In genomic region chr10:110733256-110733952, GRCh38 we compare ENCODE assay signal across 11 cellular contexts.
DNase-seq lines count a peak whose midpoint lies in the region; ATAC-seq and TF ChIP-seq lines count a peak whose summit lies in the region.
"Had no signal": no experiment of that assay in that cellular context is flagged by ENCODE, and none has a peak within 500 bp of the region (broad histone marks: within the 10 kb centered on the region; RNA-seq: fewer than 3 reads in every experiment).

No MANE protein-coding gene starts in this region.

- H3K9me3 ChIP-seq in upper lobe of left lung, result no peaks in the 10 kb centered on the region

- no peak for DNase-seq in activated naive CD4-positive, alpha-beta T cell treated with anti-CD3 and anti-CD28 coated beads, Interleukin-2, amount 10 ng/mL, durations not matched to agents 7 days and 5 days
- DNase-seq in amniotic epithelial cell (ENCODE audit: low read depth), result peak; percentile 32
- DNase-seq in kidney epithelial cell (ENCODE audit: low read depth), result no peak
- DNase-seq in upper lobe of left lung, result no peak
- no peak for DNase-seq in HK-2 (ENCODE audit: unreplicated experiment)
- DNase-seq in NCI-H82 (lab: John Stamatoyannopoulos, UW), result no peak
- no peak for DNase-seq in stimulated activated naive CD8-positive, alpha-beta T cell treated with anti-CD3 and anti-CD28 coated beads, Interleukin-15, amount 100 ng/mL, for 72 hours
- DNase-seq: SHP77 treated with DMSO at 0.1 percent for 48 hours had no signal

- peak overlapping the region; percentile 1 for H3K4me3 Mint-ChIP-seq in activated naive CD4-positive, alpha-beta T cell treated with anti-CD3 and anti-CD28 coated beads, Interleukin-2, amount 50 U/mL, for 24 hours
- no peak overlapping the region for H3K4me3 Mint-ChIP-seq in activated naive CD4-positive, alpha-beta T cell treated with anti-CD3 and anti-CD28 coated beads, Interleukin-2, amount 10 ng/mL, durations not matched to agents 7 days and 5 days
- H3K4me3 Mint-ChIP-seq in stimulated activated naive CD8-positive, alpha-beta T cell treated with anti-CD3 and anti-CD28 coated beads, Interleukin-15, amount 100 ng/mL, for 72 hours, result peak overlapping the region in 1 of 2 donors; percentile 10

- H3K4me1 Mint-ChIP-seq in activated naive CD4-positive, alpha-beta T cell treated with anti-CD3 and anti-CD28 coated beads, Interleukin-2, amount 50 U/mL, for 24 hours, result peaks cover 8% of the 10 kb centered on the region
- peaks cover 6% of the 10 kb centered on the region for H3K4me1 Mint-ChIP-seq in activated naive CD4-positive, alpha-beta T cell treated with anti-CD3 and anti-CD28 coated beads, Interleukin-2, amount 10 ng/mL, durations not matched to agents 7 days and 5 days
- H3K4me1 Mint-ChIP-seq in stimulated activated naive CD8-positive, alpha-beta T cell treated with anti-CD3 and anti-CD28 coated beads, Interleukin-15, amount 100 ng/mL, for 72 hours, result peaks cover 11% of the 10 kb centered on the region

- no peak overlapping the region for H3K27ac Mint-ChIP-seq in activated naive CD4-positive, alpha-beta T cell treated with anti-CD3 and anti-CD28 coated beads, Interleukin-2, amount 50 U/mL, for 24 hours
- no peak overlapping the region for H3K27ac Mint-ChIP-seq in activated naive CD4-positive, alpha-beta T cell treated with anti-CD3 and anti-CD28 coated beads, Interleukin-2, amount 10 ng/mL, durations not matched to agents 7 days and 5 days
- H3K27ac Mint-ChIP-seq in stimulated activated naive CD8-positive, alpha-beta T cell treated with anti-CD3 and anti-CD28 coated beads, Interleukin-15, amount 100 ng/mL, for 72 hours, result no peak overlapping the region

- CTCF ChIA-PET in activated naive CD4-positive, alpha-beta T cell treated with anti-CD3 and anti-CD28 coated beads, Interleukin-2, amount 10 ng/mL, durations not matched to agents 7 days and 5 days (lab: Charles Lee), result interaction anchor here (0.6 to 1.0 kb wide), 2 partner anchors 150 to 342 kb away, joined by 3 read pairs; no protein-coding TSS in a partner anchor

- no peaks in the 10 kb centered on the region for H3K9me3 Mint-ChIP-seq in activated naive CD4-positive, alpha-beta T cell treated with anti-CD3 and anti-CD28 coated beads, Interleukin-2, amount 50 U/mL, for 24 hours
- H3K9me3 Mint-ChIP-seq in activated naive CD4-positive, alpha-beta T cell treated with anti-CD3 and anti-CD28 coated beads, Interleukin-2, amount 10 ng/mL, durations not matched to agents 7 days and 5 days, result no peaks in the 10 kb centered on the region
- H3K9me3 Mint-ChIP-seq in stimulated activated naive CD8-positive, alpha-beta T cell treated with anti-CD3 and anti-CD28 coated beads, Interleukin-15, amount 100 ng/mL, for 72 hours, result no peaks in the 10 kb centered on the region

- TF ChIP-seq CTCF in kidney epithelial cell (IDR thresholded peaks at IDR 0.05; ENCODE audit: insufficient read depth, low read length, poor library complexity, severe bottlenecking) (no peak), upper lobe of left lung (IDR thresholded peaks at IDR 0.05) (no peak)

- no peaks in the 10 kb centered on the region for H3K36me3 ChIP-seq in kidney epithelial cell (ENCODE audit: control insufficient read depth, insufficient read depth, low read length)
- no peaks in the 10 kb centered on the region for H3K36me3 ChIP-seq in upper lobe of left lung
- H3K36me3 ChIP-seq: cardiac muscle cell had no signal

- H3K4me1 ChIP-seq in upper lobe of left lung, result no peaks in the 10 kb centered on the region

- WGBS in upper lobe of left lung, 2 donors, result 73 to 77% methylated on average over 13 to 16 of the region's 16 CpGs

- TF ChIP-seq POLR2A in upper lobe of left lung (IDR thresholded peaks at IDR 0.05), result no peak

- H3K4me3 ChIP-seq in kidney epithelial cell (ENCODE audit: low read depth, low read length) (peak overlapping the region; percentile 0), upper lobe of left lung (peak overlapping the region in 2 of 4 donors; percentile 20 to 21)
- H3K4me3 ChIP-seq: cardiac muscle cell, lung had no signal

- no peak for TF ChIP-seq EP300 in upper lobe of left lung (IDR thresholded peaks at IDR 0.05)

- ATAC-seq in upper lobe of left lung (ENCODE audit: low FRiP score in 2 of 2), result peak; percentile 34 to 56
- no peak for ATAC-seq in stimulated activated naive CD8-positive, alpha-beta T cell treated with anti-CD3 and anti-CD28 coated beads, Interleukin-15, amount 100 ng/mL, for 72 hours

- H3K27ac ChIP-seq in upper lobe of left lung, result no peak overlapping the region
- H3K27ac ChIP-seq: cardiac muscle cell had no signal

- peaks cover 2% of the 10 kb centered on the region for H3K27me3 Mint-ChIP-seq in activated naive CD4-positive, alpha-beta T cell treated with anti-CD3 and anti-CD28 coated beads, Interleukin-2, amount 50 U/mL, for 24 hours
- peaks cover 42% of the 10 kb centered on the region for H3K27me3 Mint-ChIP-seq in activated naive CD4-positive, alpha-beta T cell treated with anti-CD3 and anti-CD28 coated beads, Interleukin-2, amount 10 ng/mL, durations not matched to agents 7 days and 5 days
- H3K27me3 Mint-ChIP-seq in stimulated activated naive CD8-positive, alpha-beta T cell treated with anti-CD3 and anti-CD28 coated beads, Interleukin-15, amount 100 ng/mL, for 72 hours, result peaks cover 50% of the 10 kb centered on the region

- H3K27me3 ChIP-seq in kidney epithelial cell (ENCODE audit: control insufficient read depth, insufficient read depth, low read length) (no peaks in the 10 kb centered on the region), upper lobe of left lung (no peaks in the 10 kb centered on the region)
- H3K27me3 ChIP-seq: cardiac muscle cell had no signal

- no peaks in the 10 kb centered on the region for H3K36me3 Mint-ChIP-seq in activated naive CD4-positive, alpha-beta T cell treated with anti-CD3 and anti-CD28 coated beads, Interleukin-2, amount 50 U/mL, for 24 hours
- H3K36me3 Mint-ChIP-seq in activated naive CD4-positive, alpha-beta T cell treated with anti-CD3 and anti-CD28 coated beads, Interleukin-2, amount 10 ng/mL, durations not matched to agents 7 days and 5 days, result no peaks in the 10 kb centered on the region
